ENCODE assay signal across 38 cellular contexts in genomic region chr5:148259288-148259687, GRCh38. TPM values are rescaled to one million over a fixed set of nuclear protein-coding genes. Genes with fewer than 3 reads are reported as not detected.
"Had no signal": no experiment of that assay in that cellular context is flagged by ENCODE, and none has a peak within 500 bp of the region (broad histone marks: within the 10 kb centered on the region; RNA-seq: fewer than 3 reads in every experiment).

No MANE protein-coding gene starts in this region.

- H3K27me3 ChIP-seq: adrenal gland, body of pancreas, brain microvascular endothelial cell, breast epithelium had no signal

- H3K36me3 ChIP-seq: adrenal gland, brain microvascular endothelial cell, breast epithelium had no signal

- H3K4me3 ChIP-seq: adrenal gland, body of pancreas, breast epithelium had no signal

- H3K36me3 Mint-ChIP-seq: activated CD4-positive, alpha-beta memory T cell treated with anti-CD3 and anti-CD28 coated beads for 36 hours; activated naive CD8-positive, alpha-beta T cell treated with anti-CD3 and anti-CD28 coated beads for 36 hours had no signal

- H3K4me3 Mint-ChIP-seq: activated B cell treated with CpG ODN at 0.5 μM for 24 hours; activated CD4-positive, alpha-beta memory T cell treated with anti-CD3 and anti-CD28 coated beads for 36 hours; activated CD4-positive, alpha-beta T cell treated with anti-CD3 and anti-CD28 coated beads, Interleukin-2, amount 10 ng/mL, durations not matched to agents 24 days and 14 days; activated CD8-positive, alpha-beta T cell treated with anti-CD3 and anti-CD28 coated beads for 36 hours; activated naive CD4-positive, alpha-beta T cell treated with anti-CD3 and anti-CD28 coated beads for 36 hours; activated naive CD8-positive, alpha-beta T cell treated with anti-CD3 and anti-CD28 coated beads for 36 hours; activated T-cell treated with anti-CD3 and anti-CD28 coated beads, Interleukin-2, amount 50 U/mL, for 4 hours; activated T-cell treated with anti-CD3 and anti-CD28 coated beads, Interleukin-2, amount 50 U/mL, for 72 hours; activated T-helper 1 cell treated with anti-CD3 and anti-CD28 coated beads, Interleukin-12 subunit alpha, Interleukin-12 subunit beta, Interleukin-2, Interleukin-4 antibody, amounts not matched to agents 30 ng/mL and 10 ng/mL and 1 ng/mL, durations not matched to agents 14 hours and 24 hours and 36 hours; activated T-helper 17 cell treated with anti-CD3 and anti-CD28 coated beads, Interleukin-2, amount 50 U/mL, for 72 hours; T-helper 1 cell treated with Interleukin-12 subunit alpha and Interleukin-12 subunit beta and Interleukin-4 antibody, amounts not matched to agents 30 μg/mL and 1 μg/mL, for 36 hours; T-helper 2 cell treated with Interferon-gamma antibody and Interleukin-4, amounts not matched to agents 5 μg/mL and 100 μg/mL, for 36 hours had no signal

- H3K27ac ChIP-seq: adrenal gland, body of pancreas, brain microvascular endothelial cell, breast epithelium, VCaP had no signal

- H3K4me1 Mint-ChIP-seq: activated B cell treated with CpG ODN at 0.5 μM for 24 hours; activated CD4-positive, alpha-beta T cell treated with anti-CD3 and anti-CD28 coated beads, Interleukin-2, amount 10 ng/mL, durations not matched to agents 24 days and 14 days; activated naive CD8-positive, alpha-beta T cell treated with anti-CD3 and anti-CD28 coated beads for 36 hours; activated T-helper 17 cell treated with anti-CD3 and anti-CD28 coated beads, Interleukin-2, amount 50 U/mL, for 72 hours had no signal

- ATAC-seq: activated CD8-positive, alpha-beta T cell treated with anti-CD3 and anti-CD28 coated beads for 36 hours; activated naive CD4-positive, alpha-beta T cell treated with anti-CD3 and anti-CD28 coated beads, Interleukin-2, amount 50 U/mL, for 72 hours; activated T-cell treated with anti-CD3 and anti-CD28 coated beads, Interleukin-2, amount 50 U/mL, for 4 hours; activated T-cell treated with anti-CD3 and anti-CD28 coated beads, Interleukin-2, amount 50 U/mL, for 72 hours; activated T-helper 17 cell treated with anti-CD3 and anti-CD28 coated beads, Interleukin-2, amount 50 U/mL, for 72 hours; body of pancreas had no signal

- H3K27me3 Mint-ChIP-seq: activated CD4-positive, alpha-beta T cell treated with anti-CD3 and anti-CD28 coated beads, Interleukin-2, amount 10 ng/mL, durations not matched to agents 24 days and 14 days had no signal

- H3K4me1 ChIP-seq: adrenal gland, body of pancreas, breast epithelium had no signal

- DNase-seq: activated B cell treated with CpG ODN at 0.5 μM for 24 hours; activated CD4-positive, alpha-beta memory T cell treated with anti-CD3 and anti-CD28 coated beads for 36 hours; activated CD4-positive, alpha-beta T cell treated with anti-CD3 and anti-CD28 coated beads for 4 hours; activated CD4-positive, alpha-beta T cell treated with anti-CD3 and anti-CD28 coated beads, Interleukin-2, amount 10 ng/mL, durations not matched to agents 24 days and 14 days; activated CD4-positive, alpha-beta T cell treated with anti-CD3 and anti-CD28 coated beads, Interleukin-2, amount 50 U/mL, for 1 hour; activated CD4-positive, alpha-beta T cell treated with anti-CD3 and anti-CD28 coated beads, Interleukin-2, amount 50 U/mL, for 4 hours; activated CD4-positive, CD25-positive, alpha-beta regulatory T cell treated with anti-CD3 and anti-CD28 coated beads, Interleukin-2, amount 50 U/mL, for 72 hours; activated CD8-positive, alpha-beta memory T cell treated with anti-CD3 and anti-CD28 coated beads, Interleukin-2, amount 50 U/mL, for 4 hours; activated CD8-positive, alpha-beta T cell treated with anti-CD3 and anti-CD28 coated beads for 36 hours; activated gamma-delta T cell treated with Interleukin-2 at 50 U/mL for 16 hours; activated naive CD4-positive, alpha-beta T cell; activated naive CD4-positive, alpha-beta T cell treated with anti-CD3 and anti-CD28 coated beads for 36 hours; activated naive CD4-positive, alpha-beta T cell treated with anti-CD3 and anti-CD28 coated beads, Interleukin-2, amount 50 U/mL, for 16 hours; activated naive CD8-positive, alpha-beta T cell treated with anti-CD3 and anti-CD28 coated beads for 36 hours; activated T-cell treated with anti-CD3 and anti-CD28 coated beads for 4 hours; activated T-cell treated with anti-CD3 and anti-CD28 coated beads, Interleukin-2, amount 50 U/mL, for 1 hour; activated T-cell treated with anti-CD3 and anti-CD28 coated beads, Interleukin-2, amount 50 U/mL, for 4 hours; activated T-cell treated with anti-CD3 and anti-CD28 coated beads, Interleukin-2, amount 50 U/mL, for 72 hours; adrenal gland; amniotic stem cell; aorta; body of pancreas; brain microvascular endothelial cell; central memory CD4-positive, alpha-beta T cell; SW 1271; T-helper 1 cell; T-helper 2 cell; T-helper 9 cell had no signal

- H3K27ac Mint-ChIP-seq: activated B cell treated with CpG ODN at 0.5 μM for 24 hours; activated CD4-positive, alpha-beta memory T cell treated with anti-CD3 and anti-CD28 coated beads for 36 hours; activated CD4-positive, alpha-beta T cell treated with anti-CD3 and anti-CD28 coated beads, Interleukin-2, amount 10 ng/mL, durations not matched to agents 24 days and 14 days; activated CD8-positive, alpha-beta T cell treated with anti-CD3 and anti-CD28 coated beads for 36 hours; activated naive CD4-positive, alpha-beta T cell treated with anti-CD3 and anti-CD28 coated beads for 36 hours; activated naive CD4-positive, alpha-beta T cell treated with anti-CD3 and anti-CD28 coated beads, Interleukin-2, amount 50 U/mL, for 72 hours; activated naive CD8-positive, alpha-beta T cell treated with anti-CD3 and anti-CD28 coated beads for 36 hours; activated T-cell treated with anti-CD3 and anti-CD28 coated beads, Interleukin-2, amount 50 U/mL, for 72 hours; activated T-helper 1 cell treated with anti-CD3 and anti-CD28 coated beads, Interleukin-12 subunit alpha, Interleukin-12 subunit beta, Interleukin-2, Interleukin-4 antibody, amounts not matched to agents 30 ng/mL and 10 ng/mL and 1 ng/mL, durations not matched to agents 14 hours and 24 hours and 36 hours; activated T-helper 17 cell treated with anti-CD3 and anti-CD28 coated beads, Interleukin-2, amount 50 U/mL, for 72 hours; T-helper 1 cell treated with Interleukin-12 subunit alpha and Interleukin-12 subunit beta and Interleukin-4 antibody, amounts not matched to agents 30 μg/mL and 1 μg/mL, for 36 hours; T-helper 2 cell treated with Interferon-gamma antibody and Interleukin-4, amounts not matched to agents 5 μg/mL and 100 μg/mL, for 36 hours had no signal

RNA-seq across cellular contexts. Expression of gene SPINK13, which starts 9.3 kb away (rescaled TPM):
- total RNA-seq: activated B cell treated with CpG ODN at 0.5 μM for 24 hours; activated CD4-positive, alpha-beta memory T cell treated with anti-CD3 and anti-CD28 coated beads for 36 hours; activated CD4-positive, alpha-beta T cell treated with anti-CD3 and anti-CD28 coated beads, Interleukin-2, amount 10 ng/mL, durations not matched to agents 24 days and 14 days; activated CD8-positive, alpha-beta memory T cell treated with anti-CD3 and anti-CD28 coated beads for 36 hours; activated CD8-positive, alpha-beta T cell treated with anti-CD3 and anti-CD28 coated beads for 36 hours; activated naive CD4-positive, alpha-beta T cell treated with anti-CD3 and anti-CD28 coated beads for 36 hours; activated naive CD4-positive, alpha-beta T cell treated with anti-CD3 and anti-CD28 coated beads, Interleukin-2, amount 50 U/mL, for 72 hours; activated naive CD8-positive, alpha-beta T cell treated with anti-CD3 and anti-CD28 coated beads for 36 hours; activated T-cell treated with anti-CD3 and anti-CD28 coated beads, Interleukin-2, amount 50 U/mL, for 4 hours; activated T-cell treated with anti-CD3 and anti-CD28 coated beads, Interleukin-2, amount 50 U/mL, for 72 hours; activated T-helper 1 cell treated with anti-CD3 and anti-CD28 coated beads, Interleukin-12 subunit alpha, Interleukin-12 subunit beta, Interleukin-2, Interleukin-4 antibody, amounts not matched to agents 30 ng/mL and 10 ng/mL and 1 ng/mL, durations not matched to agents 14 hours and 24 hours and 36 hours; activated T-helper 17 cell treated with anti-CD3 and anti-CD28 coated beads, Interleukin-2, amount 50 U/mL, for 72 hours; aorta; astrocyte; cardiac septum had no signal
- polyA plus RNA-seq: aorta had no signal

RNA-seq across cellular contexts. Expression of gene MARCOL, which starts 21.0 kb away (rescaled TPM):
- total RNA-seq: activated B cell treated with CpG ODN at 0.5 μM for 24 hours; activated CD4-positive, alpha-beta memory T cell treated with anti-CD3 and anti-CD28 coated beads for 36 hours; activated CD4-positive, alpha-beta T cell treated with anti-CD3 and anti-CD28 coated beads, Interleukin-2, amount 10 ng/mL, durations not matched to agents 24 days and 14 days; activated CD8-positive, alpha-beta memory T cell treated with anti-CD3 and anti-CD28 coated beads for 36 hours; activated CD8-positive, alpha-beta T cell treated with anti-CD3 and anti-CD28 coated beads for 36 hours; activated naive CD4-positive, alpha-beta T cell treated with anti-CD3 and anti-CD28 coated beads for 36 hours; activated naive CD4-positive, alpha-beta T cell treated with anti-CD3 and anti-CD28 coated beads, Interleukin-2, amount 50 U/mL, for 72 hours; activated naive CD8-positive, alpha-beta T cell treated with anti-CD3 and anti-CD28 coated beads for 36 hours; activated T-cell treated with anti-CD3 and anti-CD28 coated beads, Interleukin-2, amount 50 U/mL, for 4 hours; activated T-cell treated with anti-CD3 and anti-CD28 coated beads, Interleukin-2, amount 50 U/mL, for 72 hours; activated T-helper 1 cell treated with anti-CD3 and anti-CD28 coated beads, Interleukin-12 subunit alpha, Interleukin-12 subunit beta, Interleukin-2, Interleukin-4 antibody, amounts not matched to agents 30 ng/mL and 10 ng/mL and 1 ng/mL, durations not matched to agents 14 hours and 24 hours and 36 hours; activated T-helper 17 cell treated with anti-CD3 and anti-CD28 coated beads, Interleukin-2, amount 50 U/mL, for 72 hours; adrenal gland; aorta; astrocyte; body of pancreas; breast epithelium; cardiac septum had no signal
- polyA plus RNA-seq: adrenal gland, aorta had no signal

RNA-seq across cellular contexts. Expression of gene SPINK7, which starts 52.9 kb away (rescaled TPM):
- total RNA-seq: activated B cell treated with CpG ODN at 0.5 μM for 24 hours; activated CD4-positive, alpha-beta memory T cell treated with anti-CD3 and anti-CD28 coated beads for 36 hours; activated CD4-positive, alpha-beta T cell treated with anti-CD3 and anti-CD28 coated beads, Interleukin-2, amount 10 ng/mL, durations not matched to agents 24 days and 14 days; activated CD8-positive, alpha-beta memory T cell treated with anti-CD3 and anti-CD28 coated beads for 36 hours; activated CD8-positive, alpha-beta T cell treated with anti-CD3 and anti-CD28 coated beads for 36 hours; activated naive CD4-positive, alpha-beta T cell treated with anti-CD3 and anti-CD28 coated beads for 36 hours; activated naive CD4-positive, alpha-beta T cell treated with anti-CD3 and anti-CD28 coated beads, Interleukin-2, amount 50 U/mL, for 72 hours; activated naive CD8-positive, alpha-beta T cell treated with anti-CD3 and anti-CD28 coated beads for 36 hours; activated T-cell treated with anti-CD3 and anti-CD28 coated beads, Interleukin-2, amount 50 U/mL, for 4 hours; activated T-cell treated with anti-CD3 and anti-CD28 coated beads, Interleukin-2, amount 50 U/mL, for 72 hours; activated T-helper 1 cell treated with anti-CD3 and anti-CD28 coated beads, Interleukin-12 subunit alpha, Interleukin-12 subunit beta, Interleukin-2, Interleukin-4 antibody, amounts not matched to agents 30 ng/mL and 10 ng/mL and 1 ng/mL, durations not matched to agents 14 hours and 24 hours and 36 hours; activated T-helper 17 cell treated with anti-CD3 and anti-CD28 coated beads, Interleukin-2, amount 50 U/mL, for 72 hours; adrenal gland; aorta; astrocyte; body of pancreas; breast epithelium; cardiac septum had no signal
- polyA plus RNA-seq: adrenal gland had no signal

RNA-seq across cellular contexts. Expression of gene SPINK6, which starts 56.4 kb away (rescaled TPM):
- total RNA-seq: activated B cell treated with CpG ODN at 0.5 μM for 24 hours; activated CD4-positive, alpha-beta memory T cell treated with anti-CD3 and anti-CD28 coated beads for 36 hours; activated CD4-positive, alpha-beta T cell treated with anti-CD3 and anti-CD28 coated beads, Interleukin-2, amount 10 ng/mL, durations not matched to agents 24 days and 14 days; activated CD8-positive, alpha-beta memory T cell treated with anti-CD3 and anti-CD28 coated beads for 36 hours; activated CD8-positive, alpha-beta T cell treated with anti-CD3 and anti-CD28 coated beads for 36 hours; activated naive CD4-positive, alpha-beta T cell treated with anti-CD3 and anti-CD28 coated beads for 36 hours; activated naive CD4-positive, alpha-beta T cell treated with anti-CD3 and anti-CD28 coated beads, Interleukin-2, amount 50 U/mL, for 72 hours; activated naive CD8-positive, alpha-beta T cell treated with anti-CD3 and anti-CD28 coated beads for 36 hours; activated T-cell treated with anti-CD3 and anti-CD28 coated beads, Interleukin-2, amount 50 U/mL, for 4 hours; activated T-cell treated with anti-CD3 and anti-CD28 coated beads, Interleukin-2, amount 50 U/mL, for 72 hours; activated T-helper 1 cell treated with anti-CD3 and anti-CD28 coated beads, Interleukin-12 subunit alpha, Interleukin-12 subunit beta, Interleukin-2, Interleukin-4 antibody, amounts not matched to agents 30 ng/mL and 10 ng/mL and 1 ng/mL, durations not matched to agents 14 hours and 24 hours and 36 hours; activated T-helper 17 cell treated with anti-CD3 and anti-CD28 coated beads, Interleukin-2, amount 50 U/mL, for 72 hours; aorta; astrocyte; body of pancreas; breast epithelium; cardiac septum had no signal
- polyA plus RNA-seq: adrenal gland, aorta had no signal
